8 cellular contexts compared by ENCODE assay signal in genomic region chr12:104381721-104382480, GRCh38.
DNase-seq lines count a peak whose midpoint lies in the region; ATAC-seq and TF ChIP-seq lines count a peak whose summit lies in the region.

No MANE protein-coding gene starts in this region.

- H3K4me1 ChIP-seq in Panc1 (ENCODE audit: control insufficient read depth, insufficient read depth, low read length) = no peaks in the 10 kb centered on the region

- no peaks in the 10 kb centered on the region for H3K79me2 ChIP-seq in neural cell (replicated peaks; ENCODE audit: insufficient read depth, low read length)

- H3K27ac ChIP-seq in KOPT-K1 (ENCODE audit: low read depth, low read length, poor library complexity, severe bottlenecking) (peak overlapping the region; percentile 35), Panc1 (ENCODE audit: low read length) (no peak overlapping the region), neural cell (ENCODE audit: low read length) (no peak overlapping the region)

- no peaks in the 10 kb centered on the region for H3K36me3 ChIP-seq in KOPT-K1 (ENCODE audit: insufficient read depth, low read length)
- no peaks in the 10 kb centered on the region for H3K36me3 ChIP-seq in Panc1 (ENCODE audit: control insufficient read depth, insufficient read depth, low read length)
- no peaks in the 10 kb centered on the region for H3K36me3 ChIP-seq in neural cell (ENCODE audit: insufficient read depth, low read length)

- peak; percentile 91 for ATAC-seq in Panc1
- peak; percentile 81 for ATAC-seq in stimulated activated naive CD8-positive, alpha-beta T cell treated with anti-CD3 and anti-CD28 coated beads, Interleukin-15, Interleukin-2, amounts not matched to agents 100 U/mL and 50 U/mL, for 24 hours

- H2AFZ ChIP-seq in neural cell (ENCODE audit: low read depth, low read length) = no peak overlapping the region

- H3K9ac ChIP-seq in neural cell (ENCODE audit: low read length) = no peak overlapping the region

- POLR2A ChIA-PET in Panc1 (lab: Charles Lee) = no interaction called here

- H3K9me3 ChIP-seq in KOPT-K1 (ENCODE audit: insufficient read depth, low read length, poor library complexity, severe bottlenecking) (no peaks in the 10 kb centered on the region), Panc1 (ENCODE audit: control insufficient read depth, insufficient read depth, low read depth, low read length) (no peaks in the 10 kb centered on the region), neural cell (ENCODE audit: low read length) (no peaks in the 10 kb centered on the region)

- TF ChIP-seq CTCF in Panc1 (IDR thresholded peaks at IDR 0.05) (peak; percentile 95), neural cell (IDR thresholded peaks at IDR 0.05; ENCODE audit: poor library complexity, severe bottlenecking) (peak; percentile 93)

- CTCF ChIA-PET in Panc1 (lab: Charles Lee) = interaction anchor here (0.7 to 1.1 kb wide), 4 partner anchors 8 to 702 kb away, joined by 3 read pairs; no protein-coding TSS in a partner anchor

- H3K4me3 ChIP-seq in Panc1 (ENCODE audit: low read depth in 2 of 2, low read length in 2 of 2) (peak overlapping the region in 1 of 2 experiments; percentile 21; a peak in 1 of 4 replicates), neural cell (ENCODE audit: low read length) (no peak overlapping the region)

- in situ Hi-C loops in Panc1 (cut with HindIII; ENCODE audit: low pct_unique_long_range_greater_than_20kb, low sequenced_read_pairs) = no loop called here

- no peak overlapping the region for H3K4me2 ChIP-seq in neural cell (ENCODE audit: low read length)

- TF ChIP-seq EP300 in neural cell (conservative IDR thresholded peaks at IDR 0.05; ENCODE audit: poor library complexity, severe bottlenecking) = no peak

- no peaks in the 10 kb centered on the region; the same call in 1 of the 2 replicates for H3K27me3 ChIP-seq in Panc1 (ENCODE audit: control insufficient read depth, insufficient read depth, low read length)
- H3K27me3 ChIP-seq in neural cell (ENCODE audit: insufficient read depth, low read depth, low read length) = no peaks in the 10 kb centered on the region

- H4K20me1 ChIP-seq in neural cell (ENCODE audit: insufficient read depth) = no peaks in the 10 kb centered on the region

- peak; percentile 95 for TF ChIP-seq RAD21 in neural cell (conservative IDR thresholded peaks at IDR 0.05)

- no TSS peak for BruUV-seq in Panc1 (replicated peaks; lab: Mats Ljungman, UMichigan)

- H3F3A ChIP-seq in neural cell (ENCODE audit: insufficient read depth, low read length, poor library complexity, severe bottlenecking) = no peaks in the 10 kb centered on the region

- intact Hi-C loops in Panc1 (cut with micrococcal nuclease; ENCODE audit: unreplicated experiment) = loop anchor here (2.0 to 10.0 kb wide), 2 partner anchors 493 to 671 kb away; no protein-coding TSS in a partner anchor

- DNase-seq in NCI-H524 (lab: John Stamatoyannopoulos, UW) (peak; percentile 28 to 75), NCI-H524 treated with DMSO at 0.1 percent for 48 hours (lab: John Stamatoyannopoulos, UW) (no peak), Panc1 (ENCODE audit: low read depth, low spot score) (peak; percentile 55), fibroblast of peridontal ligament (ENCODE audit: extremely low read depth) (peak; percentile 85)
- peak; percentile 89 for DNase-seq in activated T-cell treated with anti-CD3 and anti-CD28 coated beads, Interleukin-2, amount 50 U/mL, for 48 hours
- peak; percentile 86 for DNase-seq in stimulated activated naive CD8-positive, alpha-beta T cell treated with anti-CD3 and anti-CD28 coated beads, Interleukin-15, Interleukin-2, amounts not matched to agents 100 U/mL and 50 U/mL, for 24 hours

- H3K9me2 ChIP-seq in neural cell (ENCODE audit: insufficient read depth, low read length) = no peaks in the 10 kb centered on the region

TF ChIP-seq in neural cell, 6 proteins besides CTCF, POLR2A, EP300 and RAD21:
- TF ChIP-seq REST (IDR thresholded peaks at IDR 0.05; ENCODE audit: borderline replicate concordance) (no peak), POLR2AphosphoS5 (IDR thresholded peaks at IDR 0.05) (no peak), EZH2 (IDR thresholded peaks at IDR 0.05; ENCODE audit: borderline replicate concordance, insufficient read depth, low read length, poor library complexity, severe bottlenecking) (no peak), SMC3 (conservative IDR thresholded peaks at IDR 0.05; ENCODE audit: poor library complexity) (peak; percentile 97), TAF1 (IDR thresholded peaks at IDR 0.05; ENCODE audit: low read depth) (no peak), MXI1 (conservative IDR thresholded peaks at IDR 0.05; ENCODE audit: poor library complexity, severe bottlenecking) (no peak)
TF ChIP-seq in neural cell: peak in this region for 1.
